ENCODE assay signal across 8 cellular contexts in genomic region chr15:58748040-58748786, GRCh38. TPM values are rescaled to one million over a fixed set of nuclear protein-coding genes. Genes with fewer than 3 reads are reported as not detected.
DNase-seq lines count a peak whose midpoint lies in the region; ATAC-seq and TF ChIP-seq lines count a peak whose summit lies in the region.

No MANE protein-coding gene starts in this region.

- no peaks in the 10 kb centered on the region for H3K9me3 Mint-ChIP-seq in chondrocyte (ENCODE audit: low read depth)

- no peak for TF ChIP-seq CTCF in heart left ventricle (IDR thresholded peaks at IDR 0.05)
- TF ChIP-seq CTCF in chondrocyte (IDR thresholded peaks at IDR 0.05), result no peak
- TF ChIP-seq CTCF in transverse colon (IDR thresholded peaks at IDR 0.05), result peak in 1 of 5 experiments; percentile 10

- no peak for TF ChIP-seq EP300 in transverse colon (IDR thresholded peaks at IDR 0.05; ENCODE audit: low read depth)

- H3K27me3 Mint-ChIP-seq in chondrocyte (ENCODE audit: low read depth), result no peaks in the 10 kb centered on the region

- H3K9me3 ChIP-seq in heart left ventricle, result no peaks in the 10 kb centered on the region
- H3K9me3 ChIP-seq in mucosa of rectum (ENCODE audit: control insufficient read depth in 2 of 2, low read length in 2 of 2), result no peaks in the 10 kb centered on the region
- no peaks in the 10 kb centered on the region for H3K9me3 ChIP-seq in transverse colon

- H3K27ac Mint-ChIP-seq in chondrocyte (ENCODE audit: unreplicated experiment), result peak overlapping the region; percentile 97

- no peak for ATAC-seq in heart left ventricle
- ATAC-seq in left ventricle myocardium superior, result no peak
- ATAC-seq in HG03439 (IDR thresholded peaks at IDR 0.05; ENCODE audit: unreplicated experiment), result no peak

- H3K4me3 ChIP-seq in heart left ventricle (peak overlapping the region; percentile 75 to 95 (median 91)), mucosa of rectum (ENCODE audit: low read length in 2 of 2) (peak overlapping the region; percentile 96 to 100), transverse colon (peak overlapping the region; percentile 85 to 99 (median 95))

- H3K27ac ChIP-seq in heart left ventricle, result peak overlapping the region; percentile 94 to 98 (median 98)
- H3K27ac ChIP-seq in mucosa of rectum (ENCODE audit: low read depth in 2 of 2, low read length in 2 of 2), result peak overlapping the region; percentile 95 to 98
- H3K27ac ChIP-seq in transverse colon, result peak overlapping the region; percentile 97 to 99 (median 99)

- peak overlapping the region; percentile 97 to 99 for H3K9ac ChIP-seq in mucosa of rectum (ENCODE audit: low read depth in 1 of 2, low read length in 2 of 2)

- H3K4me1 ChIP-seq in heart left ventricle, result peaks cover 0 to 49% (median 34%) of the 10 kb centered on the region in 12 donors
- H3K4me1 ChIP-seq in mucosa of rectum (ENCODE audit: control insufficient read depth in 2 of 2, insufficient read depth in 2 of 2, low read length in 2 of 2), result peaks cover 3 to 9% of the 10 kb centered on the region in 2 donors
- H3K4me1 ChIP-seq in transverse colon, result peaks cover 17 to 37% (median 26%) of the 10 kb centered on the region in 4 donors

- TF ChIP-seq POLR2A in heart left ventricle (IDR thresholded peaks at IDR 0.05) (no peak), transverse colon (IDR thresholded peaks at IDR 0.05) (no peak)

- H3K4me1 Mint-ChIP-seq in chondrocyte (ENCODE audit: low read depth), result peaks cover 37% of the 10 kb centered on the region

- peaks cover 2% of the 10 kb centered on the region for H3K36me3 Mint-ChIP-seq in chondrocyte (ENCODE audit: low read depth)

- H3K36me3 ChIP-seq in heart left ventricle, result no peaks in the 10 kb centered on the region
- H3K36me3 ChIP-seq in mucosa of rectum (ENCODE audit: control insufficient read depth in 2 of 2, insufficient read depth in 2 of 2, low read length in 2 of 2), result no peaks in the 10 kb centered on the region
- no peaks in the 10 kb centered on the region for H3K36me3 ChIP-seq in transverse colon

- DNase-seq in heart left ventricle (no peak), left ventricle myocardium superior (no peak), RPMI8226 (peak; percentile 75), chondrocyte (ENCODE audit: low spot score) (no peak), transverse colon (no peak), NCI-H2029 (lab: John Stamatoyannopoulos, UW) (no peak)

- in situ Hi-C loops in transverse colon (cut with MboI; ENCODE audit: low pct_ligation_motif_present in 1 of 4, low pct_unique_long_range_greater_than_20kb in 1 of 4, low sequenced_read_pairs in 3 of 4), result no loop called here

- 2 to 3% (median 2%) methylated on average over 13 of the region's 13 CpGs for WGBS in heart left ventricle, 4 donors
- WGBS in transverse colon (ENCODE audit: low coverage in 1 of 2), 2 donors, result 3 to 4% methylated on average over 11 to 13 of the region's 13 CpGs

- no peaks in the 10 kb centered on the region for H3K27me3 ChIP-seq in heart left ventricle
- no peaks in the 10 kb centered on the region for H3K27me3 ChIP-seq in mucosa of rectum (ENCODE audit: control insufficient read depth in 2 of 2, insufficient read depth in 2 of 2, low read length in 2 of 2)
- H3K27me3 ChIP-seq in transverse colon, result no peaks in the 10 kb centered on the region

- peak overlapping the region; percentile 87 for H3K4me3 Mint-ChIP-seq in chondrocyte (ENCODE audit: unreplicated experiment)

- intact Hi-C loops in heart left ventricle (cut with DNase I) (loop anchor here in 7 of 10 donors (2.0 to 10.0 kb wide), 14 partner anchors 23 to 521 kb away; partner anchors contain the start of gene MINDY2 (in 1 of the 7)), left ventricle myocardium superior (cut with micrococcal nuclease) (loop anchor here (10.0 kb wide), 1 partner anchor 63 kb away; no protein-coding TSS in a partner anchor), transverse colon (cut with DNase I; ENCODE audit: low total_unique reads) (no loop called here)

RNA-seq across cellular contexts. Expression of gene ADAM10, which starts 1.3 kb away (rescaled TPM):
- total RNA-seq in heart left ventricle (100 to 1,000 TPM in 1 of 9 donors, 10 to 100 TPM in 8; 32.9 to 128 (median 74.8) TPM), left ventricle myocardium superior (77.1 TPM), chondrocyte (147 to 181 TPM (median 148 TPM) in 3 replicates), transverse colon (100 to 1,000 TPM in 1 of 4 donors, 10 to 100 TPM in 3; 45.3 to 941 (median 69.1) TPM)
- 10 to 100 TPM in 1 of 2 donors, 1 to 10 TPM in 1; 8.4 to 45.0 TPM for polyA plus RNA-seq in heart left ventricle

RNA-seq across cellular contexts. Expression of gene MINDY2, which starts 22.9 kb away (rescaled TPM):
- total RNA-seq in heart left ventricle, result 10 to 100 TPM; 22.2 to 31.8 (median 26.7) TPM
- polyA plus RNA-seq in heart left ventricle, result 10 to 100 TPM in 1 of 2 donors, 1 to 10 TPM in 1; 9.4 to 10.0 TPM
- 37.2 TPM for total RNA-seq in left ventricle myocardium superior
- total RNA-seq in chondrocyte, result 16.0 to 19.4 TPM (median 19.0 TPM) in 3 replicates
- total RNA-seq in transverse colon, result 10 to 100 TPM in 3 of 4 donors, 1 to 10 TPM in 1; 7.4 to 13.9 (median 12.0) TPM
